32 cellular contexts compared by ENCODE assay signal in the genomic region with DNA sequence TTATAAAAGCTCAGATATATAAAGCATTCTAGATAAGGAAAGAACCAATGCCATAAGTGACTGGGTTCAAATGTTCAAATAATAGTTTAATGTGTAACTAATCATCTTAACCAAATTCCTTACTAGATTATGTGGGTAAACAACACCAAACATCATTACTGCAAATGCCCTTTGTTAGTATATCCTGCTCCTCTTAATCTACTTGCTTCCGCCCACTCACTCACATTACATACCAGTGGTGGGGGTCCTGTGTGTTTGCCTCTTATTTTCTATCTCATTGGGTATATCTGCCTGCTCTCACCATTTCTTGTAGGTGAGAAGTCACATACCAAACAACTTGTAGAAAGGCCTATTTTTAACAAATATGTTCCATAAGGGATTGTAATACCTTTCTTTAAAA.
"Had no signal": no experiment of that assay in that cellular context is flagged by ENCODE, and none has a peak within 500 bp of the region (broad histone marks: within the 10 kb centered on the region; RNA-seq: fewer than 3 reads in every experiment).

No MANE protein-coding gene starts in this region.

- H3K27ac ChIP-seq: adrenal gland, body of pancreas, epithelial cell of prostate, esophagus squamous epithelium had no signal

- DNase-seq: activated CD4-positive, alpha-beta memory T cell treated with anti-CD3 and anti-CD28 coated beads for 36 hours; activated CD4-positive, alpha-beta T cell treated with anti-CD3 and anti-CD28 coated beads for 36 hours; activated CD4-positive, alpha-beta T cell treated with anti-CD3 and anti-CD28 coated beads, Interleukin-2, amount 10 ng/mL, durations not matched to agents 24 days and 14 days; activated CD4-positive, CD25-positive, alpha-beta regulatory T cell; activated CD4-positive, CD25-positive, alpha-beta regulatory T cell treated with anti-CD3 and anti-CD28 coated beads, Interleukin-2, amount 50 U/mL, for 72 hours; activated CD8-positive, alpha-beta memory T cell treated with anti-CD3 and anti-CD28 coated beads, Interleukin-2, amount 10 ng/mL, durations not matched to agents 7 days and 5 days; activated CD8-positive, alpha-beta memory T cell treated with anti-CD3 and anti-CD28 coated beads, Interleukin-2, amount 50 U/mL, for 4 hours; activated CD8-positive, alpha-beta T cell treated with anti-CD3 and anti-CD28 coated beads, Interleukin-2, amount 10 ng/mL, durations not matched to agents 7 days and 5 days; activated effector memory CD4-positive, alpha-beta T cell treated with anti-CD3 and anti-CD28 coated beads, Interleukin-2, amount 50 U/mL, for 16 hours; activated naive CD4-positive, alpha-beta T cell treated with anti-CD3 and anti-CD28 coated beads for 36 hours; activated naive CD8-positive, alpha-beta T cell treated with anti-CD3 and anti-CD28 coated beads for 36 hours; activated naive CD8-positive, alpha-beta T cell treated with anti-CD3 and anti-CD28 coated beads, Interleukin-2, amount 50 U/mL, for 24 hours; activated T-cell treated with anti-CD3 and anti-CD28 coated beads, Interleukin-2, amount 50 U/mL, for 1 hour; activated T-cell treated with anti-CD3 and anti-CD28 coated beads, Interleukin-2, amount 50 U/mL, for 48 hours; adrenal gland; amygdala; aorta; body of pancreas; caudate nucleus; cortex of kidney; dermis blood vessel endothelial cell; effector CD4-positive, alpha-beta T cell; effector memory CD8-positive, alpha-beta T cell; esophagus squamous epithelium; foreskin melanocyte; head of caudate nucleus; T-helper 1 cell; T-helper 17 cell had no signal

- H3K4me1 ChIP-seq: adrenal gland, body of pancreas had no signal

- H3K36me3 ChIP-seq: adrenal gland, esophagus squamous epithelium had no signal

- H3K27me3 ChIP-seq: adrenal gland, body of pancreas, esophagus squamous epithelium had no signal

- FAIRE-seq: colon, endometrium, endothelial cell of umbilical vein had no signal

- H3K4me3 ChIP-seq: adrenal gland, body of pancreas, esophagus squamous epithelium had no signal

- H3K9me3 ChIP-seq: adrenal gland, body of pancreas, esophagus squamous epithelium had no signal
